14 cellular contexts compared by ENCODE assay signal in genomic region chrX:63918611-63919010, GRCh38.
DNase-seq lines count a peak whose midpoint lies in the region; ATAC-seq, FAIRE-seq and TF ChIP-seq lines count a peak whose summit lies in the region.
"Had no signal": no experiment of that assay in that cellular context is flagged by ENCODE, and none has a peak within 500 bp of the region (broad histone marks: within the 10 kb centered on the region; RNA-seq: fewer than 3 reads in every experiment).

No MANE protein-coding gene starts in this region.

- TF ChIP-seq POLR2A in heart left ventricle (IDR thresholded peaks at IDR 0.05): no peak

- H3K9ac ChIP-seq in colonic mucosa (ENCODE audit: low read depth in 2 of 2, low read length in 2 of 2): no peak overlapping the region

- no TSS peak for BruUV-seq in A673 (replicated peaks; lab: Mats Ljungman, UMichigan)

- H3K27me3 Mint-ChIP-seq in progenitor cell of endocrine pancreas: no peaks in the 10 kb centered on the region
- H3K27me3 Mint-ChIP-seq: activated naive CD8-positive, alpha-beta T cell treated with anti-CD3 and anti-CD28 coated beads, Interleukin-2, amount 50 U/mL, for 24 hours; memory B cell had no signal

- peak in 5 of 12 donors; percentile 15 to 29 (median 26) for TF ChIP-seq CTCF in heart left ventricle (IDR thresholded peaks at IDR 0.05)
- TF ChIP-seq CTCF in bronchial epithelial cell (IDR thresholded peaks at IDR 0.05; ENCODE audit: insufficient read depth, low read length, severe bottlenecking): peak; percentile 1
- TF ChIP-seq CTCF in A673 (conservative IDR thresholded peaks at IDR 0.05; ENCODE audit: low read depth, low read length): no peak
- TF ChIP-seq CTCF in colonic mucosa (IDR thresholded peaks at IDR 0.05): no peak
- no peak for TF ChIP-seq CTCF in progenitor cell of endocrine pancreas (IDR thresholded peaks at IDR 0.05; ENCODE audit: unreplicated experiment)

- no peaks in the 10 kb centered on the region for H3K36me3 Mint-ChIP-seq in progenitor cell of endocrine pancreas (ENCODE audit: insufficient read depth)

- ATAC-seq in heart left ventricle: peak in 3 of 4 donors; percentile 64 to 75 (median 71)
- ATAC-seq: activated naive CD8-positive, alpha-beta T cell treated with anti-CD3 and anti-CD28 coated beads, Interleukin-2, amount 50 U/mL, for 24 hours; pancreas had no signal

- peaks cover 0 to 3% (median 0%) of the 10 kb centered on the region in 9 donors for H3K27me3 ChIP-seq in heart left ventricle
- no peaks in the 10 kb centered on the region for H3K27me3 ChIP-seq in bronchial epithelial cell (ENCODE audit: control insufficient read depth, insufficient read depth, low read length)
- H3K27me3 ChIP-seq in A673 (replicated peaks; ENCODE audit: insufficient read depth, low read depth, low read length, poor library complexity): no peaks in the 10 kb centered on the region
- H3K27me3 ChIP-seq in colonic mucosa: no peaks in the 10 kb centered on the region
- H3K27me3 ChIP-seq: hepatocyte had no signal

- H3K4me1 ChIP-seq in heart left ventricle: no peaks in the 10 kb centered on the region
- H3K4me1 ChIP-seq in A673 (ENCODE audit: insufficient read depth, low read length, poor library complexity, severe bottlenecking): no peaks in the 10 kb centered on the region
- no peaks in the 10 kb centered on the region for H3K4me1 ChIP-seq in colonic mucosa
- H3K4me1 ChIP-seq: pancreas had no signal

- no peak for FAIRE-seq in bronchial epithelial cell (lab: Jason Lieb, UNC)
- FAIRE-seq: pancreas had no signal

- DNase-seq in heart left ventricle: peak in 2 of 5 donors; percentile 15 to 26
- no peak for DNase-seq in cardiac septum (ENCODE audit: low spot score)
- DNase-seq in NCI-H226: peak; percentile 13
- DNase-seq in bronchial epithelial cell (ENCODE audit: low read depth): peak; percentile 48
- peak; percentile 11 for DNase-seq in stromal cell of bone marrow (ENCODE audit: low read depth)
- no peak for DNase-seq in A673 (ENCODE audit: low spot score)
- no peak for DNase-seq in colonic mucosa
- no peak for DNase-seq in progenitor cell of endocrine pancreas (ENCODE audit: low spot score, unreplicated experiment)
- DNase-seq: activated naive CD8-positive, alpha-beta T cell treated with anti-CD3 and anti-CD28 coated beads, Interleukin-2, amount 50 U/mL, for 24 hours; effector CD8-positive, alpha-beta T cell; GDM1; pancreas had no signal

- H3K4me3 ChIP-seq in heart left ventricle: no peak overlapping the region
- no peak overlapping the region for H3K4me3 ChIP-seq in bronchial epithelial cell (ENCODE audit: low read depth, low read length)
- no peak overlapping the region for H3K4me3 ChIP-seq in A673 (ENCODE audit: low read depth, low read length, poor library complexity, severe bottlenecking)
- H3K4me3 ChIP-seq in colonic mucosa: no peak overlapping the region
- H3K4me3 ChIP-seq: hepatocyte, pancreas had no signal

- CTCF ChIA-PET in A673 (lab: Charles Lee): no interaction called here

- no peak overlapping the region for H3K27ac Mint-ChIP-seq in progenitor cell of endocrine pancreas
- H3K27ac Mint-ChIP-seq: activated naive CD8-positive, alpha-beta T cell treated with anti-CD3 and anti-CD28 coated beads, Interleukin-2, amount 50 U/mL, for 24 hours; memory B cell had no signal

- no peaks in the 10 kb centered on the region for H3K4me1 Mint-ChIP-seq in progenitor cell of endocrine pancreas (ENCODE audit: low read depth)
- H3K4me1 Mint-ChIP-seq: activated naive CD8-positive, alpha-beta T cell treated with anti-CD3 and anti-CD28 coated beads, Interleukin-2, amount 50 U/mL, for 24 hours had no signal

- peaks cover 0 to 17% (median 2%) of the 10 kb centered on the region in 12 donors for H3K9me3 ChIP-seq in heart left ventricle
- H3K9me3 ChIP-seq in A673 (ENCODE audit: low read depth, low read length, poor library complexity, severe bottlenecking): peaks cover 31% of the 10 kb centered on the region
- H3K9me3 ChIP-seq in colonic mucosa: no peaks in the 10 kb centered on the region
- H3K9me3 ChIP-seq: pancreas had no signal

- intact Hi-C loops in heart left ventricle (cut with DNase I) (no loop called here), cardiac septum (cut with DNase I) (no loop called here), A673 (cut with micrococcal nuclease; ENCODE audit: unreplicated experiment) (no loop called here), colonic mucosa (cut with DNase I) (no loop called here)

- POLR2A ChIA-PET in A673 (lab: Charles Lee; ENCODE audit: low non-redundant PET): no interaction called here

- WGBS in heart left ventricle, 4 donors: 14 to 21% (median 19%) methylated on average over 1 of the region's 1 CpG

- no peaks in the 10 kb centered on the region for H3K36me3 ChIP-seq in heart left ventricle
- no peaks in the 10 kb centered on the region for H3K36me3 ChIP-seq in bronchial epithelial cell (ENCODE audit: control insufficient read depth, insufficient read depth, low read length)
- H3K36me3 ChIP-seq in A673 (ENCODE audit: insufficient read depth, low read length, poor library complexity, severe bottlenecking): no peaks in the 10 kb centered on the region
- H3K36me3 ChIP-seq in colonic mucosa: no peaks in the 10 kb centered on the region
- H3K36me3 ChIP-seq: pancreas had no signal

- H3K9me3 Mint-ChIP-seq in progenitor cell of endocrine pancreas (ENCODE audit: low read depth): peaks cover 60% of the 10 kb centered on the region

- H3K27ac ChIP-seq in heart left ventricle (no peak overlapping the region), A673 (ENCODE audit: low read depth, low read length, poor library complexity, severe bottlenecking) (no peak overlapping the region), colonic mucosa (no peak overlapping the region)
- H3K27ac ChIP-seq: hepatocyte, pancreas had no signal

- H3K4me3 Mint-ChIP-seq in progenitor cell of endocrine pancreas (ENCODE audit: low read depth): no peak overlapping the region
- H3K4me3 Mint-ChIP-seq: activated naive CD8-positive, alpha-beta T cell treated with anti-CD3 and anti-CD28 coated beads, Interleukin-2, amount 50 U/mL, for 24 hours; memory B cell had no signal

Comparison
In these comparisons a context has a peak if more than half of its experiments do, and no peak if none do; other contexts are left out.
1. DNase-seq: peak in NCI-H226 (single experiment), bronchial epithelial cell (single experiment) and stromal cell of bone marrow (single experiment); none in cardiac septum (single experiment), A673 (single experiment), colonic mucosa (single experiment) and progenitor cell of endocrine pancreas (single experiment).